Comparison of ENCODE assay signal across 11 cellular contexts in the genomic region with DNA sequence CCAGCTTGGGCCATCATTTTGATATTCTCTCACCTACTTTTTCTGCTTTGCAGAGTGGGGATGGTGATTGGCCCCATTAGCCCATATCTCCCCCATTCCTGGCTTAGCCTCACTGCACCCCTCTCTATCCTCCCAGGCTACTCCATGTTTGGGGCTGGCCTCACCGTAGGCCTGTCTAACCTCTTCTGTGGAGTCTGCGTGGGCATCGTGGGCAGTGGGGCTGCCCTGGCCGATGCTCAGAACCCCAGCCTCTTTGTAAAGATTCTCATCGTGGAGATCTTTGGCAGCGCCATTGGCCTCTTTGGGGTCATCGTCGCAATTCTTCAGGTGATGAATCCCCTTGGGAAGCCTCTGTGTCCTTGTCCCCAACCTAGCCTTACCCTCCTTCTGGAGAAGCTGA. TPM values are rescaled to one million over a fixed set of nuclear protein-coding genes. Genes with fewer than 3 reads are reported as not detected.
DNase-seq lines count a peak whose midpoint lies in the region; ATAC-seq and TF ChIP-seq lines count a peak whose summit lies in the region.
"Had no signal": no experiment of that assay in that cellular context is flagged by ENCODE, and none has a peak within 500 bp of the region (broad histone marks: within the 10 kb centered on the region; RNA-seq: fewer than 3 reads in every experiment).

No MANE protein-coding gene starts in this region.

- CTCF ChIA-PET in activated B cell treated with CpG ODN at 0.5 μM for 24 hours (lab: Charles Lee), result no interaction called here

- peaks cover 40% of the 10 kb centered on the region for H3K36me3 ChIP-seq in left ventricle myocardium inferior
- peaks cover 23% of the 10 kb centered on the region for H3K36me3 ChIP-seq in right atrium auricular region
- H3K36me3 ChIP-seq in lower lobe of right lung, result peaks cover 34% of the 10 kb centered on the region
- H3K36me3 ChIP-seq in tibial nerve, result peaks cover 0 to 42% (median 0%) of the 10 kb centered on the region in 3 donors

- no peaks in the 10 kb centered on the region for H3K27me3 ChIP-seq in left ventricle myocardium inferior (ENCODE audit: low read depth)
- no peaks in the 10 kb centered on the region for H3K27me3 ChIP-seq in right atrium auricular region
- no peaks in the 10 kb centered on the region for H3K27me3 ChIP-seq in lower lobe of right lung (ENCODE audit: low read depth)
- H3K27me3 ChIP-seq in tibial nerve, result no peaks in the 10 kb centered on the region
- H3K27me3 ChIP-seq: sigmoid colon had no signal

- H3K27ac Mint-ChIP-seq in activated B cell treated with CpG ODN at 0.5 μM for 24 hours, result peak overlapping the region; percentile 37

- H3K4me3 Mint-ChIP-seq in activated B cell treated with CpG ODN at 0.5 μM for 24 hours, result peak overlapping the region; percentile 92

- no peak for TF ChIP-seq POLR2A in tibial nerve (IDR thresholded peaks at IDR 0.05)

- H3K9me3 Mint-ChIP-seq in activated B cell treated with CpG ODN at 0.5 μM for 24 hours, result no peaks in the 10 kb centered on the region

- H3K27me3 Mint-ChIP-seq in activated B cell treated with CpG ODN at 0.5 μM for 24 hours, result no peaks in the 10 kb centered on the region

- WGBS in tibial nerve, 2 donors, result 89 to 92% methylated on average over 8 of the region's 8 CpGs

- POLR2A ChIA-PET in activated B cell treated with CpG ODN at 0.5 μM for 24 hours (lab: Charles Lee), result interaction anchor here (3.3 kb wide), 1 partner anchor 15 kb away, joined by 23 read pairs; the partner anchor contains the start of gene CCDC24

- intact Hi-C loops in left ventricle myocardium inferior (cut with micrococcal nuclease) (no loop called here), activated B cell treated with CpG ODN at 0.5 μM for 24 hours (cut with micrococcal nuclease) (loop anchor here (10.0 kb wide), 4 partner anchors 238 to 1642 kb away; partner anchors contain the start of genes CDC20, DMAP1, FOXJ3 and PPCS), lower lobe of right lung (cut with DNase I) (no loop called here)

- H3K9me3 ChIP-seq in left ventricle myocardium inferior (replicated peaks) (no peaks in the 10 kb centered on the region), right atrium auricular region (no peaks in the 10 kb centered on the region), lower lobe of right lung (no peaks in the 10 kb centered on the region), tibial nerve (no peaks in the 10 kb centered on the region)
- H3K9me3 ChIP-seq: mucosa of descending colon, sigmoid colon had no signal

- TF ChIP-seq CTCF in left ventricle myocardium inferior (IDR thresholded peaks at IDR 0.05; ENCODE audit: borderline replicate concordance) (no peak), right atrium auricular region (IDR thresholded peaks at IDR 0.05) (no peak), activated B cell treated with CpG ODN at 0.5 μM for 24 hours (IDR thresholded peaks at IDR 0.05) (no peak), lower lobe of right lung (IDR thresholded peaks at IDR 0.05) (no peak), tibial nerve (IDR thresholded peaks at IDR 0.05) (no peak), GM10266 (IDR thresholded peaks at IDR 0.05; ENCODE audit: control insufficient read depth, insufficient read depth, low read depth, missing control alignments) (no peak)

- TF ChIP-seq EP300 in tibial nerve (IDR thresholded peaks at IDR 0.05), result no peak

- H3K27ac ChIP-seq in left ventricle myocardium inferior (replicated peaks), result no peak overlapping the region
- no peak overlapping the region for H3K27ac ChIP-seq in right atrium auricular region
- no peak overlapping the region for H3K27ac ChIP-seq in lower lobe of right lung
- no peak overlapping the region for H3K27ac ChIP-seq in tibial nerve

- ATAC-seq in activated B cell treated with CpG ODN at 0.5 μM for 24 hours (ENCODE audit: low read depth) (no peak), lower lobe of right lung (no peak)
- ATAC-seq: mucosa of descending colon had no signal

- H3K4me1 Mint-ChIP-seq in activated B cell treated with CpG ODN at 0.5 μM for 24 hours, result peaks cover 58% of the 10 kb centered on the region

- DNase-seq in left ventricle myocardium inferior (no peak), right atrium auricular region (ENCODE audit: low spot score) (no peak), activated B cell treated with CpG ODN at 0.5 μM for 24 hours (no peak), lower lobe of right lung (no peak), tibial nerve (ENCODE audit: low spot score in 2 of 2) (no peak), GM10266 (ENCODE audit: extremely low spot score) (no peak), MV-4-11 (lab: John Stamatoyannopoulos, UW) (no peak)
- DNase-seq in stimulated activated CD4-positive, alpha-beta T cell treated with anti-CD3 and anti-CD28 coated beads, Interleukin-2, amount 100 ng/mL, for 24 hours, result no peak
- DNase-seq: mucosa of descending colon, NCI-H146, sigmoid colon had no signal

- H3K4me1 ChIP-seq in left ventricle myocardium inferior (peaks cover 63% of the 10 kb centered on the region), right atrium auricular region (peaks cover 3 to 51% of the 10 kb centered on the region in 2 donors), lower lobe of right lung (peaks cover 51% of the 10 kb centered on the region), tibial nerve (peaks cover 0 to 60% (median 28%) of the 10 kb centered on the region in 4 donors)

- peak overlapping the region; percentile 93 for H3K4me3 ChIP-seq in left ventricle myocardium inferior
- H3K4me3 ChIP-seq in right atrium auricular region, result no peak overlapping the region
- peak overlapping the region; percentile 11 for H3K4me3 ChIP-seq in lower lobe of right lung
- H3K4me3 ChIP-seq in tibial nerve, result no peak overlapping the region
- H3K4me3 ChIP-seq: mucosa of descending colon had no signal

- peaks cover 44% of the 10 kb centered on the region for H3K36me3 Mint-ChIP-seq in activated B cell treated with CpG ODN at 0.5 μM for 24 hours (ENCODE audit: low read depth)

RNA-seq across cellular contexts. Expression of gene B4GALT2, which starts 2.1 kb away (rescaled TPM):
- total RNA-seq in left ventricle myocardium inferior, result 40.3 TPM
- 10 to 100 TPM; 33.0 to 48.5 TPM for total RNA-seq in right atrium auricular region
- total RNA-seq in activated B cell treated with CpG ODN at 0.5 μM for 24 hours, result 8.1 and 8.3 TPM in 2 replicates
- total RNA-seq in lower lobe of right lung, result 17.3 TPM
- 10 to 100 TPM; 15.5 to 49.8 (median 21.1) TPM for total RNA-seq in tibial nerve

RNA-seq across cellular contexts. Expression of gene ATP6V0B, which starts 2.1 kb away (rescaled TPM):
- total RNA-seq in left ventricle myocardium inferior, result 80.6 TPM
- total RNA-seq in right atrium auricular region, result 100 to 1,000 TPM; 108 to 154 TPM
- total RNA-seq in activated B cell treated with CpG ODN at 0.5 μM for 24 hours, result 75.5 and 80.9 TPM in 2 replicates
- 205 TPM for total RNA-seq in lower lobe of right lung
- 100 to 1,000 TPM; 101 to 132 (median 113) TPM for total RNA-seq in tibial nerve

RNA-seq across cellular contexts. Expression of gene DPH2, which starts 7.1 kb away (rescaled TPM):
- total RNA-seq in left ventricle myocardium inferior, result 18.2 TPM
- total RNA-seq in right atrium auricular region, result 10 to 100 TPM; 20.5 to 23.0 TPM
- 47.3 and 51.6 TPM in 2 replicates for total RNA-seq in activated B cell treated with CpG ODN at 0.5 μM for 24 hours
- total RNA-seq in lower lobe of right lung, result 15.0 TPM
- total RNA-seq in tibial nerve, result 10 to 100 TPM; 25.7 to 41.7 (median 31.9) TPM

RNA-seq across cellular contexts. Expression of gene CCDC24, which starts 14.5 kb away (rescaled TPM):
- total RNA-seq in left ventricle myocardium inferior, result 1.4 TPM
- 1 to 10 TPM; 1.6 to 2.0 TPM for total RNA-seq in right atrium auricular region
- 8.1 and 15.1 TPM in 2 replicates for total RNA-seq in activated B cell treated with CpG ODN at 0.5 μM for 24 hours
- 10.7 TPM for total RNA-seq in lower lobe of right lung
- 10 to 100 TPM in 1 of 4 donors, 1 to 10 TPM in 3; 5.4 to 18.8 (median 8.9) TPM for total RNA-seq in tibial nerve

RNA-seq across cellular contexts. Expression of gene IPO13, which starts 30.1 kb away (rescaled TPM):
- 57.4 TPM for total RNA-seq in left ventricle myocardium inferior
- total RNA-seq in right atrium auricular region, result 10 to 100 TPM; 25.9 to 28.1 TPM
- 18.0 and 24.8 TPM in 2 replicates for total RNA-seq in activated B cell treated with CpG ODN at 0.5 μM for 24 hours
- 28.2 TPM for total RNA-seq in lower lobe of right lung
- 10 to 100 TPM; 27.8 to 41.1 (median 31.2) TPM for total RNA-seq in tibial nerve

Comparison
In these comparisons a context has a peak if more than half of its experiments do, and no peak if none do; other contexts are left out.
1. H3K4me3 ChIP-seq: peak in left ventricle myocardium inferior (single experiment) and lower lobe of right lung (single experiment); none in right atrium auricular region (0 of 2) and tibial nerve (0 of 4).